ENCODE assay signal across 19 cellular contexts in genomic region chr3:100730524-100730923, GRCh38. TPM values are rescaled to one million over a fixed set of nuclear protein-coding genes. Genes with fewer than 3 reads are reported as not detected.
DNase-seq lines count a peak whose midpoint lies in the region; ATAC-seq and TF ChIP-seq lines count a peak whose summit lies in the region.
"Had no signal": no experiment of that assay in that cellular context is flagged by ENCODE, and none has a peak within 500 bp of the region (broad histone marks: within the 10 kb centered on the region; RNA-seq: fewer than 3 reads in every experiment).

No MANE protein-coding gene starts in this region.

- peaks cover 3% of the 10 kb centered on the region for H3K4me1 Mint-ChIP-seq in endothelial cell (ENCODE audit: unreplicated experiment)

- H2BK120ac ChIP-seq in mesenchymal stem cell (ENCODE audit: low read depth, low read length): no peak overlapping the region

- no peak overlapping the region for H3K14ac ChIP-seq in mesenchymal stem cell (ENCODE audit: low read length in 2 of 2)

- H3K36me3 Mint-ChIP-seq in endothelial cell (ENCODE audit: low read depth, unreplicated experiment): peaks cover 18% of the 10 kb centered on the region

- no peak overlapping the region for H4K91ac ChIP-seq in mesenchymal stem cell (ENCODE audit: low read length)

- H3K9me3 Mint-ChIP-seq in endothelial cell (ENCODE audit: unreplicated experiment): no peaks in the 10 kb centered on the region
- H3K9me3 Mint-ChIP-seq: activated T-helper 17 cell treated with anti-CD3 and anti-CD28 coated beads, Interleukin-2, amount 50 U/mL, for 72 hours had no signal

- no peak overlapping the region for H2BK5ac ChIP-seq in mesenchymal stem cell (ENCODE audit: low read depth, low read length, poor library complexity, severe bottlenecking)

- H3K27ac Mint-ChIP-seq in endothelial cell (ENCODE audit: unreplicated experiment): peak overlapping the region; percentile 33
- H3K27ac Mint-ChIP-seq: activated T-helper 17 cell treated with anti-CD3 and anti-CD28 coated beads, Interleukin-2, amount 50 U/mL, for 72 hours had no signal

- H2AFZ ChIP-seq in mesenchymal stem cell (ENCODE audit: low read depth, low read length): no peak overlapping the region

- peaks cover 4% of the 10 kb centered on the region for H3K4me1 ChIP-seq in mesenchymal stem cell (ENCODE audit: control insufficient read depth, insufficient read depth, low read depth, low read length)
- H3K4me1 ChIP-seq: left lung had no signal

- H3K79me1 ChIP-seq in mesenchymal stem cell (replicated peaks; ENCODE audit: low read length, poor library complexity, severe bottlenecking): peaks cover 5% of the 10 kb centered on the region

- no peak overlapping the region for H4K8ac ChIP-seq in mesenchymal stem cell (ENCODE audit: low read length)

- H2BK15ac ChIP-seq in mesenchymal stem cell (ENCODE audit: low read depth, poor library complexity, severe bottlenecking): no peak overlapping the region

- H2AK5ac ChIP-seq in mesenchymal stem cell (ENCODE audit: low read length, severe bottlenecking): no peak overlapping the region

- no peak overlapping the region for H2BK12ac ChIP-seq in mesenchymal stem cell (ENCODE audit: low read length in 2 of 2)

- H3K4me3 Mint-ChIP-seq in endothelial cell (ENCODE audit: unreplicated experiment): no peak overlapping the region
- H3K4me3 Mint-ChIP-seq: activated T-helper 17 cell treated with anti-CD3 and anti-CD28 coated beads, Interleukin-2, amount 50 U/mL, for 72 hours had no signal

- no peak overlapping the region for H3K27ac ChIP-seq in mesenchymal stem cell (ENCODE audit: low read length, poor library complexity, severe bottlenecking)
- H3K27ac ChIP-seq: left lung, spleen had no signal

- no peak overlapping the region for H3K4me2 ChIP-seq in mesenchymal stem cell (ENCODE audit: low read length, poor library complexity, severe bottlenecking)

- WGBS in mesenchymal stem cell: 72% methylated on average over 3 of the region's 3 CpGs

- no peak for TF ChIP-seq CTCF in endothelial cell (IDR thresholded peaks at IDR 0.05; ENCODE audit: unreplicated experiment)

- DNase-seq in endothelial cell (ENCODE audit: low spot score) (no peak), mesenchymal stem cell (no peak), posterior vena cava (ENCODE audit: low spot score) (no peak), hypothalamus (lab: John Stamatoyannopoulos, UW) (no peak)
- DNase-seq: activated CD4-positive, alpha-beta T cell treated with anti-CD3 and anti-CD28 coated beads, Interleukin-2, amount 50 U/mL, for 48 hours; amniotic stem cell; cerebellar nuclear complex; COR-L47; left lung; NCI-H1694 treated with DMSO at 0.1 percent for 48 hours; NCI-H524; spleen; stimulated activated naive CD4-positive, alpha-beta T cell treated with Interleukin-2 at 50 U/mL for 16 hours had no signal

- no peaks in the 10 kb centered on the region for H3K9me3 ChIP-seq in mesenchymal stem cell (ENCODE audit: control insufficient read depth, low read length)
- H3K9me3 ChIP-seq: left lung, spleen had no signal

- peaks cover 12 to 96% of the 10 kb centered on the region in 2 experiments for H3K36me3 ChIP-seq in mesenchymal stem cell (ENCODE audit: control insufficient read depth in 1 of 2, insufficient read depth in 2 of 2, low read depth in 1 of 2, low read length in 2 of 2)

- no peak overlapping the region for H3K23ac ChIP-seq in mesenchymal stem cell (ENCODE audit: low read length in 2 of 2)

- H3K27me3 Mint-ChIP-seq in endothelial cell (ENCODE audit: unreplicated experiment): peaks cover 2% of the 10 kb centered on the region
- H3K27me3 Mint-ChIP-seq: activated T-helper 17 cell treated with anti-CD3 and anti-CD28 coated beads, Interleukin-2, amount 50 U/mL, for 72 hours had no signal

- intact Hi-C loops in posterior vena cava (cut with DNase I): no loop called here

- H3K9ac ChIP-seq in mesenchymal stem cell (ENCODE audit: low read length): no peak overlapping the region

- H3K4me3 ChIP-seq in mesenchymal stem cell (ENCODE audit: insufficient read depth in 1 of 2, low read depth in 1 of 2, low read length in 2 of 2): no peak overlapping the region
- H3K4me3 ChIP-seq: left lung, spleen had no signal

- H3K27me3 ChIP-seq in mesenchymal stem cell (ENCODE audit: control insufficient read depth in 1 of 2, insufficient read depth in 1 of 2, low read length in 2 of 2): no peaks in the 10 kb centered on the region
- H3K27me3 ChIP-seq: left lung, spleen had no signal

- no peak overlapping the region for H3K18ac ChIP-seq in mesenchymal stem cell (ENCODE audit: low read depth in 1 of 2, low read length in 2 of 2)

- peak; percentile 51 for ATAC-seq in GM18511 (IDR thresholded peaks at IDR 0.05; ENCODE audit: unreplicated experiment)
- ATAC-seq in GM21447 (IDR thresholded peaks at IDR 0.05; ENCODE audit: unreplicated experiment): peak; percentile 47
- ATAC-seq in HG03045 (IDR thresholded peaks at IDR 0.05; ENCODE audit: unreplicated experiment): peak; percentile 69
- ATAC-seq in HG03097 (IDR thresholded peaks at IDR 0.05; ENCODE audit: low FRiP score, unreplicated experiment): no peak
- ATAC-seq: activated T-helper 17 cell treated with anti-CD3 and anti-CD28 coated beads, Interleukin-2, amount 50 U/mL, for 72 hours; left lung; Panc1 had no signal

- H3K4ac ChIP-seq in mesenchymal stem cell (ENCODE audit: low read depth in 1 of 2, low read length in 2 of 2): no peak overlapping the region

RNA-seq across cellular contexts. Expression of gene TFG, which starts 21.2 kb away (rescaled TPM):
- total RNA-seq in endothelial cell (ENCODE audit: unreplicated experiment): 74.7 TPM
- polyA plus RNA-seq in mesenchymal stem cell (2013, experiment 1 of 2): 185 TPM
- polyA plus RNA-seq in mesenchymal stem cell (2013, experiment 2 of 2): 191 TPM
- 10 to 100 TPM; 67.7 to 69.0 TPM for total RNA-seq in posterior vena cava
